In the genomic region with DNA sequence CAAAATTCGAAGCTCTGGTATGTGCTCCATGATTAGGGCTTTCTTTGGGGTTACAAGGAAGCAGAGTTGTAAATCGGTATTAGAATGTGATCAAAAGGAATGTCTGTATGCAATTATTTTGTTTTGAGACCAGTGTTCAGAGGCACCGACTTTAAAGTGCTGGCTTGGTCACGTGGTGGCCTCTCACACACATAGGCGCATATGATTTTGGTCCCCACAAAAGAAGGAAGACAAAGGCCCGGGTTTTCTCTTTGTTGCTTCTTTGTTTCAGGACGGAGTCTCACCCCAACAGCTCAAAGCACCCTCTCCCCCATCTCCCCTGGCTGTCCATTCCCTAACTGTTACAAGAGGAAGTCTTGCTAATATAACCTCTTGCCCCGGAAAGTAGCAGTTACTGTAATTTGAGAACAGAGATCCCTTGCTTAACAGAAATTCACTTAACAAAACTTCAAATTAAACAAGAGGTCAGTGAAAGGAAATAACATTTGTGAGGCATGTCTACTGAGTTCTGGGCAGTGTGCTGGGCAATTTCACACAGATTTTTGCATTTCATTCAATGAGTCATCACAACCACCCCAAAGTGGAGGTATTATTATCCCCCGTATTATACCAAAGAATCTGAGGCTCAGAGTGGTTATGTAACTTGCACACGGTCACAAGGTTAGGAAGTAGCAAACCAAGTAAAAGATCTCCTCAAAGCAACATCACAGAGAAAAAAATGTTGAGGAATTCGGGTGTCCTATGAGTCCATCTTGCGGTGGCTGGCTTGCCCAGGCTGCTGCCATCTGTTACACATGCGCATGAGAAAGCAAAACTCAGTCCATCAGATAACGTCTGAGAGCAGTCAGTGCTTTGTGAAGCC, we compare ENCODE assay signal across 10 cellular contexts.
DNase-seq lines count a peak whose midpoint lies in the region; ATAC-seq, FAIRE-seq and TF ChIP-seq lines count a peak whose summit lies in the region.
"Had no signal": no experiment of that assay in that cellular context is flagged by ENCODE, and none has a peak within 500 bp of the region (broad histone marks: within the 10 kb centered on the region; RNA-seq: fewer than 3 reads in every experiment).

No MANE protein-coding gene starts in this region.

- H3K9me3 ChIP-seq in PC-3 (ENCODE audit: low read length) (no peaks in the 10 kb centered on the region), endothelial cell of umbilical vein (replicated peaks; ENCODE audit: control insufficient read depth, insufficient read depth, low read length) (no peaks in the 10 kb centered on the region)

- intact Hi-C loops in PC-3 (cut with micrococcal nuclease) (no loop called here), endothelial cell of umbilical vein (cut with micrococcal nuclease) (no loop called here)

- H3K4me2 ChIP-seq in PC-3 (ENCODE audit: low read length) (0 out of 2 replicates have a peak overlapping the region, but pooled peaks have one; percentile 12), endothelial cell of umbilical vein (ENCODE audit: insufficient read depth, low read length) (peak overlapping the region; percentile 75)

- H3K79me2 ChIP-seq in PC-3 (ENCODE audit: low read length) (no peaks in the 10 kb centered on the region), endothelial cell of umbilical vein (ENCODE audit: control insufficient read depth, insufficient read depth, low read length) (no peaks in the 10 kb centered on the region)

- TF ChIP-seq POLR2A in endothelial cell of umbilical vein (IDR thresholded peaks at IDR 0.05; ENCODE audit: low read depth, low read length): no peak

- H2AFZ ChIP-seq in PC-3 (ENCODE audit: low read length): peak overlapping the region; percentile 30
- peak overlapping the region; percentile 83 for H2AFZ ChIP-seq in endothelial cell of umbilical vein (ENCODE audit: low read depth, low read length)

- ATAC-seq in PC-3: no peak; the same call in 1 of the 2 replicates
- no peak for ATAC-seq in GM21786 (IDR thresholded peaks at IDR 0.05; ENCODE audit: unreplicated experiment)

- peak overlapping the region; percentile 0 for H3K4me3 Mint-ChIP-seq in osteocyte (ENCODE audit: unreplicated experiment)

- in situ Hi-C loops in GM13976 (cut with MboI; ENCODE audit: low sequenced_read_pairs, unreplicated experiment): loop anchor here (25.0 kb wide), 1 partner anchor 488 kb away; no protein-coding TSS in a partner anchor

- no peak overlapping the region for H3K4me3 ChIP-seq in PC-3 (ENCODE audit: low read length)
- no peak overlapping the region for H3K4me3 ChIP-seq in endothelial cell of umbilical vein (replicated peaks in 1 of 3; ENCODE audit: insufficient read depth in 1 of 3, low read depth in 1 of 3, low read length in 3 of 3)

- H3K9ac ChIP-seq in PC-3 (ENCODE audit: low read length): no peak overlapping the region
- peak overlapping the region; percentile 40 for H3K9ac ChIP-seq in endothelial cell of umbilical vein (replicated peaks; ENCODE audit: extremely low read depth, insufficient read depth, low read length)

- H3K36me3 Mint-ChIP-seq in osteocyte (ENCODE audit: unreplicated experiment): no peaks in the 10 kb centered on the region

- no peaks in the 10 kb centered on the region for H3K27me3 Mint-ChIP-seq in osteocyte (ENCODE audit: unreplicated experiment)

- H3K4me1 ChIP-seq in PC-3 (ENCODE audit: insufficient read depth, low read length): peaks cover 10% of the 10 kb centered on the region
- peaks cover 22% of the 10 kb centered on the region for H3K4me1 ChIP-seq in endothelial cell of umbilical vein (ENCODE audit: control insufficient read depth, extremely low read depth, insufficient read depth, low read length)

- H3F3A ChIP-seq in PC-3 (ENCODE audit: low read length, unreplicated experiment): no peaks in the 10 kb centered on the region

- H3K9me2 ChIP-seq in PC-3 (replicated peaks; ENCODE audit: low read length): no peaks in the 10 kb centered on the region

- no peaks in the 10 kb centered on the region for H3K9me3 Mint-ChIP-seq in osteocyte (ENCODE audit: unreplicated experiment)

- POLR2A ChIA-PET in PC-3 (lab: Charles Lee; ENCODE audit: unreplicated experiment) (no interaction called here), endothelial cell of umbilical vein (lab: Charles Lee) (no interaction called here)

- no peaks in the 10 kb centered on the region for H3K36me3 ChIP-seq in PC-3 (ENCODE audit: low read depth, low read length)
- no peaks in the 10 kb centered on the region for H3K36me3 ChIP-seq in endothelial cell of umbilical vein (ENCODE audit: control insufficient read depth in 2 of 2, extremely low read depth in 1 of 2, insufficient read depth in 2 of 2, low read length in 2 of 2)

- DNase-seq in Daoy (ENCODE audit: low read depth) (peak; percentile 68), PC-3 (no peak), endothelial cell of umbilical vein (ENCODE audit: low read depth, low spot score) (peak; percentile 87), osteocyte (ENCODE audit: extremely low spot score, unreplicated experiment) (no peak), GM13976 (ENCODE audit: low spot score) (no peak), medulla oblongata (ENCODE audit: extremely low spot score) (no peak), NCI-H510A (lab: John Stamatoyannopoulos, UW) (no peak)
- DNase-seq: activated effector memory CD4-positive, alpha-beta T cell treated with anti-CD3 and anti-CD28 coated beads, Interleukin-2, amount 50 U/mL, for 16 hours; stimulated activated CD4-positive, alpha-beta T cell treated with anti-CD3 and anti-CD28 coated beads, Interleukin-12 subunit alpha, Interleukin-12 subunit beta, amount 100 ng/mL, for 4 hours had no signal

- H3K27ac Mint-ChIP-seq in osteocyte (ENCODE audit: unreplicated experiment): peak overlapping the region; percentile 93

- CTCF ChIA-PET in PC-3 (lab: Charles Lee) (no interaction called here), endothelial cell of umbilical vein (lab: Charles Lee) (interaction anchor here (0.7 to 2.1 kb wide), 10 partner anchors 8 to 193 kb away, joined by 3 to 7 read pairs (median 4); a partner anchor contains a TSS)

- H4K20me1 ChIP-seq in PC-3 (ENCODE audit: low read length) (no peaks in the 10 kb centered on the region), endothelial cell of umbilical vein (replicated peaks; ENCODE audit: control insufficient read depth, extremely low read depth, insufficient read depth, low read length) (no peaks in the 10 kb centered on the region)

- H3K4me1 Mint-ChIP-seq in osteocyte (ENCODE audit: unreplicated experiment): peaks cover 33% of the 10 kb centered on the region

- no peak for TF ChIP-seq CTCF in PC-3 (conservative IDR thresholded peaks at IDR 0.05; ENCODE audit: low read depth, low read length)
- no peak for TF ChIP-seq CTCF in endothelial cell of umbilical vein (IDR thresholded peaks at IDR 0.05; ENCODE audit: extremely low read depth in 1 of 2, insufficient read depth in 1 of 2, low read depth in 1 of 2, low read length in 2 of 2)
- no peak for TF ChIP-seq CTCF in osteocyte (IDR thresholded peaks at IDR 0.05)
- TF ChIP-seq CTCF in GM13976 (IDR thresholded peaks at IDR 0.05; ENCODE audit: borderline replicate concordance, control extremely low read depth, extremely low read depth, insufficient read depth, missing control alignments): no peak

- BruUV-seq in PC-3 (replicated peaks; lab: Mats Ljungman, UMichigan): no TSS peak
- TSS peak; percentile 52 for BruUV-seq in endothelial cell of umbilical vein (replicated peaks; lab: Mats Ljungman, UMichigan)

- H3K27ac ChIP-seq in PC-3 (ENCODE audit: low read length): no peak overlapping the region
- peak overlapping the region; percentile 43 for H3K27ac ChIP-seq in endothelial cell of umbilical vein (ENCODE audit: insufficient read depth, low read depth, low read length)

- dilution Hi-C loops in endothelial cell of umbilical vein (cut with MboI; ENCODE audit: extremely low pct_ligation_motif_present, low sequenced_read_pairs): no loop called here

- no peaks in the 10 kb centered on the region for H3K9me1 ChIP-seq in endothelial cell of umbilical vein (replicated peaks; ENCODE audit: control insufficient read depth, extremely low read depth, insufficient read depth, low read length)

- H3K27me3 ChIP-seq in PC-3 (ENCODE audit: low read length): no peaks in the 10 kb centered on the region
- H3K27me3 ChIP-seq in endothelial cell of umbilical vein (ENCODE audit: control insufficient read depth in 2 of 2, insufficient read depth in 2 of 2, low read length in 2 of 2): no peaks in the 10 kb centered on the region

- peak; percentile 86 for FAIRE-seq in endothelial cell of umbilical vein (lab: Jason Lieb, UNC)

TF ChIP-seq in endothelial cell of umbilical vein, 7 proteins besides CTCF, POLR2A, EP300 and RAD21:
- TF ChIP-seq, protein P1, sequence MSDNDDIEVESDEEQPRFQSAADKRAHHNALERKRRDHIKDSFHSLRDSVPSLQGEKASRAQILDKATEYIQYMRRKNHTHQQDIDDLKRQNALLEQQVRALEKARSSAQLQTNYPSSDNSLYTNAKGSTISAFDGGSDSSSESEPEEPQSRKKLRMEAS (IDR thresholded peaks at IDR 0.05; ENCODE audit: insufficient read depth, insufficient read length): no peak
- TF ChIP-seq POLR2AphosphoS5 (IDR thresholded peaks at IDR 0.05; ENCODE audit: insufficient read depth, low read depth, low read length) (no peak), JUN (IDR thresholded peaks at IDR 0.05; ENCODE audit: borderline replicate concordance, insufficient read depth, insufficient read length, low read depth) (peak; percentile 54), FOS (IDR thresholded peaks at IDR 0.05; ENCODE audit: borderline replicate concordance, insufficient read depth, low read length) (peak; percentile 73), GATA2 (IDR thresholded peaks at IDR 0.05; ENCODE audit: insufficient read depth, insufficient read length, low read depth, low read length) (peak; percentile 23), EZH2 (IDR thresholded peaks at IDR 0.05; ENCODE audit: borderline replicate concordance, low read depth, low read length, severe bottlenecking) (no peak), MYC (IDR thresholded peaks at IDR 0.05; ENCODE audit: low read depth, low read length) (no peak)

Comparison
In these comparisons a context has a peak if more than half of its experiments do, and no peak if none do; other contexts are left out.
1. DNase-seq: peak in Daoy (single experiment) and endothelial cell of umbilical vein (single experiment); none in PC-3 (single experiment), osteocyte (single experiment), GM13976 (single experiment), medulla oblongata (single experiment) and NCI-H510A (single experiment).